Comparison of ENCODE assay signal across 10 cellular contexts in genomic region chr5:180787711-180788431, GRCh38. TPM values are rescaled to one million over a fixed set of nuclear protein-coding genes. Genes with fewer than 3 reads are reported as not detected.
DNase-seq lines count a peak whose midpoint lies in the region; ATAC-seq and TF ChIP-seq lines count a peak whose summit lies in the region.
"Had no signal": no experiment of that assay in that cellular context is flagged by ENCODE, and none has a peak within 500 bp of the region (broad histone marks: within the 10 kb centered on the region; RNA-seq: fewer than 3 reads in every experiment).

No MANE protein-coding gene starts in this region.

- no peak overlapping the region for H3K4me3 Mint-ChIP-seq in MCF 10A (ENCODE audit: unreplicated experiment)

- no TSS peak for BruUV-seq in MCF 10A (replicated peaks; lab: Mats Ljungman, UMichigan)

- no peak overlapping the region for H3K23ac ChIP-seq in mesendoderm (ENCODE audit: low read length)

- no peak overlapping the region for H3K18ac ChIP-seq in mesendoderm (ENCODE audit: low read length)

- H3K36me3 Mint-ChIP-seq in MCF 10A (ENCODE audit: insufficient read depth, unreplicated experiment), result peaks cover 34% of the 10 kb centered on the region

- H3K9me3 ChIP-seq in breast epithelium, result no peaks in the 10 kb centered on the region
- no peaks in the 10 kb centered on the region for H3K9me3 ChIP-seq in adipocyte (ENCODE audit: control insufficient read depth, low read length)
- no peaks in the 10 kb centered on the region for H3K9me3 ChIP-seq in upper lobe of left lung

- no peak overlapping the region for H4K5ac ChIP-seq in mesendoderm (ENCODE audit: low read length)

- H3K9me3 Mint-ChIP-seq in MCF 10A (ENCODE audit: unreplicated experiment), result no peaks in the 10 kb centered on the region

- H3K56ac ChIP-seq in mesendoderm (ENCODE audit: low read length), result peak overlapping the region; percentile 56

- H3K27me3 ChIP-seq in breast epithelium, result no peaks in the 10 kb centered on the region
- no peaks in the 10 kb centered on the region for H3K27me3 ChIP-seq in adipocyte (replicated peaks; ENCODE audit: control insufficient read depth, insufficient read depth, low read length)
- H3K27me3 ChIP-seq in mesendoderm (ENCODE audit: insufficient read depth, low read length, poor library complexity), result no peaks in the 10 kb centered on the region
- H3K27me3 ChIP-seq in upper lobe of left lung, result no peaks in the 10 kb centered on the region

- no peak overlapping the region for H2BK120ac ChIP-seq in mesendoderm (ENCODE audit: low read depth, low read length)

- H3K4ac ChIP-seq in mesendoderm (ENCODE audit: low read depth, low read length), result no peak overlapping the region

- H3K27ac ChIP-seq in breast epithelium (peak overlapping the region; percentile 79 to 92), mesendoderm (ENCODE audit: low read depth, low read length) (peak overlapping the region; percentile 0), upper lobe of left lung (peak overlapping the region in 3 of 4 donors; percentile 62 to 74 (median 74))

- peaks cover 20 to 23% of the 10 kb centered on the region in 2 donors for H3K4me1 ChIP-seq in breast epithelium
- H3K4me1 ChIP-seq in adipocyte (ENCODE audit: control insufficient read depth, insufficient read depth, low read length), result peaks cover 30% of the 10 kb centered on the region
- peaks cover 15% of the 10 kb centered on the region for H3K4me1 ChIP-seq in mesendoderm (ENCODE audit: control insufficient read depth, low read depth, low read length)
- H3K4me1 ChIP-seq in upper lobe of left lung, result peaks cover 34 to 51% (median 39%) of the 10 kb centered on the region in 4 donors

- no peaks in the 10 kb centered on the region for H3K27me3 Mint-ChIP-seq in MCF 10A (ENCODE audit: insufficient read depth, unreplicated experiment)

- no peak for ATAC-seq in upper lobe of left lung (ENCODE audit: low FRiP score in 2 of 2)
- no peak for ATAC-seq in GM21447 (IDR thresholded peaks at IDR 0.05; ENCODE audit: unreplicated experiment)

- no peak for TF ChIP-seq EP300 in upper lobe of left lung (IDR thresholded peaks at IDR 0.05)

- H2BK15ac ChIP-seq in mesendoderm (replicated peaks; ENCODE audit: low read depth), result no peak overlapping the region

- H3K4me1 Mint-ChIP-seq in MCF 10A (ENCODE audit: insufficient read depth, unreplicated experiment), result peaks cover 15% of the 10 kb centered on the region

- H3K36me3 ChIP-seq in breast epithelium, result no peaks in the 10 kb centered on the region
- H3K36me3 ChIP-seq in adipocyte (ENCODE audit: control insufficient read depth, insufficient read depth, low read length, severe bottlenecking), result peaks cover 54% of the 10 kb centered on the region
- peaks cover 5% of the 10 kb centered on the region for H3K36me3 ChIP-seq in mesendoderm (ENCODE audit: control insufficient read depth, insufficient read depth, low read length)
- peaks cover 27 to 54% (median 43%) of the 10 kb centered on the region in 4 donors for H3K36me3 ChIP-seq in upper lobe of left lung

- H3K27ac Mint-ChIP-seq in MCF 10A (ENCODE audit: low read depth, unreplicated experiment), result no peak overlapping the region

- WGBS in mesendoderm (ENCODE audit: extremely low coverage, insufficient coverage, low lambda C conversion rate), result no CpG with 5 or more reads among the region's 20 CpGs
- 85 to 87% methylated on average over 19 to 20 of the region's 20 CpGs for WGBS in upper lobe of left lung, 2 donors

- TF ChIP-seq POLR2A in breast epithelium (IDR thresholded peaks at IDR 0.05) (no peak), upper lobe of left lung (IDR thresholded peaks at IDR 0.05) (no peak)

- TF ChIP-seq CTCF in breast epithelium (IDR thresholded peaks at IDR 0.05) (no peak), MCF 10A (IDR thresholded peaks at IDR 0.05; ENCODE audit: unreplicated experiment) (no peak), upper lobe of left lung (IDR thresholded peaks at IDR 0.05) (no peak)

- H3K9ac ChIP-seq in adipocyte (ENCODE audit: low read length), result peak overlapping the region; percentile 71
- no peak overlapping the region for H3K9ac ChIP-seq in mesendoderm (ENCODE audit: low read length)

- H3K79me2 ChIP-seq in mesendoderm (ENCODE audit: control insufficient read depth, insufficient read depth, low read length), result peaks cover under 1% of the 10 kb centered on the region

- H4K8ac ChIP-seq in mesendoderm (ENCODE audit: low read depth, low read length), result no peak overlapping the region

- CTCF ChIA-PET in MCF 10A (lab: Yijun Ruan, JAX), result interaction anchor here (0.7 kb wide), 2 partner anchors 364 to 467 kb away, joined by 3 read pairs; no protein-coding TSS in a partner anchor

- no peak overlapping the region for H2AK5ac ChIP-seq in mesendoderm (ENCODE audit: low read length)

- peaks cover 4% of the 10 kb centered on the region for H3K79me1 ChIP-seq in mesendoderm (ENCODE audit: low read length)

- intact Hi-C loops in breast epithelium (cut with DNase I; ENCODE audit: low total_unique reads), result loop anchor here (10.0 kb wide), 1 partner anchor 77 kb away; the partner anchor contains the start of gene ZFP62
- intact Hi-C loops in MCF 10A (cut with micrococcal nuclease), result no loop called here

- H3K4me2 ChIP-seq in mesendoderm (ENCODE audit: low read length), result no peak overlapping the region

- no peak for DNase-seq in breast epithelium (ENCODE audit: low spot score in 2 of 2)
- no peak for DNase-seq in MCF 10A (ENCODE audit: unreplicated experiment)
- no peak for DNase-seq in adipocyte (ENCODE audit: low read depth)
- DNase-seq in mesendoderm, result peak; percentile 78
- peak in 1 of 2 donors; percentile 77 for DNase-seq in upper lobe of left lung
- DNase-seq in hepatic stellate cell (ENCODE audit: low spot score), result no peak
- no peak for DNase-seq in NCI-H2029 (lab: John Stamatoyannopoulos, UW)
- DNase-seq: NCI-H526 treated with DMSO at 0.1 percent for 48 hours had no signal

- no peak overlapping the region for H2BK5ac ChIP-seq in mesendoderm (ENCODE audit: low read length)

- H3K4me3 ChIP-seq in breast epithelium (no peak overlapping the region), adipocyte (ENCODE audit: low read length) (no peak overlapping the region), mesendoderm (ENCODE audit: low read length) (no peak overlapping the region), upper lobe of left lung (no peak overlapping the region)

- POLR2A ChIA-PET in MCF 10A (lab: Yijun Ruan, JAX), result interaction anchor here (0.7 to 1.3 kb wide), 2 partner anchors 75 to 473 kb away, joined by 3 to 4 read pairs; partner anchors contain the start of gene TRIM52

RNA-seq across cellular contexts. Expression of gene MGAT1, which starts 14.7 kb away (rescaled TPM):
- total RNA-seq in breast epithelium (100 to 1,000 TPM; 127 to 236 (median 163) TPM), MCF 10A (2022) (135 and 150 TPM in 2 replicates), upper lobe of left lung (100 to 1,000 TPM; 148 to 392 (median 277) TPM)
- 40.4 TPM for polyA plus RNA-seq in mesendoderm (2013, experiment 1 of 2)
- polyA plus RNA-seq in mesendoderm (2013, experiment 2 of 2), result 40.6 TPM

RNA-seq across cellular contexts. Expression of gene OR2Y1, which starts 48.0 kb away (rescaled TPM):
- not detected for total RNA-seq in breast epithelium
- not detected in 2 replicates for total RNA-seq in MCF 10A (2022)
- not detected for polyA plus RNA-seq in mesendoderm (2013, experiment 1 of 2)
- polyA plus RNA-seq in mesendoderm (2013, experiment 2 of 2), result not detected
- total RNA-seq in upper lobe of left lung, result not detected
- total RNA-seq: M059J had no signal

Comparison
In these comparisons a context has a peak if more than half of its experiments do, and no peak if none do; other contexts are left out.
1. H3K27ac ChIP-seq: peak in every context shown above with its lines; median percentile 86 in breast epithelium; 74 in upper lobe of left lung; 0 in mesendoderm.